ENCODE assay signal across 24 cellular contexts in the genomic region with DNA sequence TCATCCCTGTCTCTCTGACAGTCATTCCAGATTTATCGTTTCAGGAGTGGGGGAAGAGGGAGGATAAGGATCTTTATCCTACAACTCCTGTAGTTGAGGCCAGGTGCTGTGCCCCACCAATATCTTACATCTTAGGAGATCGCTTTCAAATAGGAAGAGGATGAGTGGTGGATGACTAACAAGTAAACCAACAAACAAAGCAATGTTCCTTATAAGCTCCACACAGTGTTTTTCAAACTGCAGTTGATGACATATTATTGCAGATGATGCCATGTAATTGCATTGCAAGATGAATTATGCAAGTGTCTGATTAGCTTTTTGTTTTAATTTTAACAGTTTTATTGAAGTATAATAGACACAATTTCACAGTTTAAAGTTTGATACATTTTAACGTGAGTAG.
"Had no signal": no experiment of that assay in that cellular context is flagged by ENCODE, and none has a peak within 500 bp of the region (broad histone marks: within the 10 kb centered on the region; RNA-seq: fewer than 3 reads in every experiment).

No MANE protein-coding gene starts in this region.

- H3K9me3 Mint-ChIP-seq: activated naive CD4-positive, alpha-beta T cell treated with anti-CD3 and anti-CD28 coated beads, Interleukin-2, amount 50 U/mL, for 72 hours; activated T-helper 1 cell treated with anti-CD3 and anti-CD28 coated beads, Interleukin-12 subunit alpha, Interleukin-12 subunit beta, Interleukin-2, Interleukin-4 antibody, amounts not matched to agents 30 ng/mL and 10 ng/mL and 1 ng/mL, durations not matched to agents 14 hours and 24 hours and 36 hours; nephron progenitor cell; WTC11 had no signal

- H3K4me3 Mint-ChIP-seq: activated CD4-positive, alpha-beta T cell treated with anti-CD3 and anti-CD28 coated beads for 36 hours; activated T-helper 1 cell treated with anti-CD3 and anti-CD28 coated beads, Interleukin-12 subunit alpha, Interleukin-12 subunit beta, Interleukin-2, Interleukin-4 antibody, amounts not matched to agents 30 ng/mL and 10 ng/mL and 1 ng/mL, durations not matched to agents 14 hours and 24 hours and 36 hours; nephron progenitor cell; WTC11 had no signal

- ATAC-seq: activated CD4-positive, alpha-beta T cell treated with anti-CD3 and anti-CD28 coated beads for 36 hours; activated naive CD4-positive, alpha-beta T cell treated with anti-CD3 and anti-CD28 coated beads, Interleukin-2, amount 50 U/mL, for 72 hours; esophagus mucosa; sciatic nerve; upper lobe of right lung; WTC11 had no signal

- H3K27me3 Mint-ChIP-seq: activated CD4-positive, alpha-beta T cell treated with anti-CD3 and anti-CD28 coated beads for 36 hours had no signal

- H3K27me3 ChIP-seq: hepatocyte, spleen, upper lobe of right lung had no signal

- H3K27ac ChIP-seq: adrenal gland, hepatocyte, spleen, upper lobe of right lung had no signal

- FAIRE-seq: endometrium, TTC549 had no signal

- H3K9me3 ChIP-seq: adrenal gland, spleen, upper lobe of right lung had no signal

- H3K27ac Mint-ChIP-seq: activated CD4-positive, alpha-beta T cell treated with anti-CD3 and anti-CD28 coated beads for 36 hours; activated T-helper 1 cell treated with anti-CD3 and anti-CD28 coated beads, Interleukin-12 subunit alpha, Interleukin-12 subunit beta, Interleukin-2, Interleukin-4 antibody, amounts not matched to agents 30 ng/mL and 10 ng/mL and 1 ng/mL, durations not matched to agents 14 hours and 24 hours and 36 hours; nephron progenitor cell; WTC11 had no signal

- H3K36me3 ChIP-seq: adrenal gland, spleen, upper lobe of right lung had no signal

- H2AFZ ChIP-seq: hepatocyte had no signal

- H3K4me2 ChIP-seq: hepatocyte had no signal

- H3K79me2 ChIP-seq: hepatocyte had no signal

- H3K36me3 Mint-ChIP-seq: activated naive CD4-positive, alpha-beta T cell treated with anti-CD3 and anti-CD28 coated beads, Interleukin-2, amount 50 U/mL, for 72 hours; WTC11 had no signal

- H3K4me1 Mint-ChIP-seq: activated CD4-positive, alpha-beta T cell treated with anti-CD3 and anti-CD28 coated beads for 36 hours; nephron progenitor cell; WTC11 had no signal

- DNase-seq: activated CD4-positive, alpha-beta T cell treated with anti-CD3 and anti-CD28 coated beads for 36 hours; activated CD4-positive, alpha-beta T cell treated with anti-CD3 and anti-CD28 coated beads, Interleukin-2, amount 50 U/mL, for 48 hours; activated gamma-delta T cell treated with Interleukin-2 at 50 U/mL for 16 hours; adrenal gland; caudate nucleus; cortex of kidney; islet precursor cell; midbrain; nephron progenitor cell; nucleus accumbens; spleen; stimulated activated CD4-positive, alpha-beta T cell treated with anti-CD3 and anti-CD28 coated beads, Interleukin-4, amount 100 ng/mL, for 4 hours; stimulated activated naive CD4-positive, alpha-beta T cell; T-helper 2 cell; upper lobe of right lung had no signal

- H3K4me3 ChIP-seq: adrenal gland, hepatocyte, lung, spleen, upper lobe of right lung had no signal

- H3K4me1 ChIP-seq: adrenal gland, spleen, upper lobe of right lung had no signal
